22 cellular contexts compared by ENCODE assay signal in the genomic region with DNA sequence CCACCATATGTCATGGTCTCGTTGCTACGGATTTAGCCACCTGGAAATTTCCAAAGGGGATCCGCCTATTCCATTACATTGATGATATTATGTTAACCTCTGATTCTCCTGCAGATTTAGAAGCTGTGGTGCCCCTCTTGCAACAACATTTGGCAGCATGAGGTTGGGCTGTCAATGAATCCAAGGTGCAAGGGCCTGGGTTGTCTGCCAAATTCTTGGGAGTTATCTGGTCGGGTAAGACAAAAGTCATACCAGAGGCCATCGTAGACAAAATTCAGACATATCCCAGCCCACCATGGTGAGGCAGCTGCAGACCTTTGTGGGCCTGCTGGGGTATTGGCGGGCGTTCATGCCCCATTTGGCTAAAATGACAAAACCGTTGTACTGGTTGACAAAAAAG.
"Had no signal": no experiment of that assay in that cellular context is flagged by ENCODE, and none has a peak within 500 bp of the region (broad histone marks: within the 10 kb centered on the region; RNA-seq: fewer than 3 reads in every experiment).

No MANE protein-coding gene starts in this region.

- FAIRE-seq: keratinocyte had no signal

- H3K4me1 ChIP-seq: left ventricle myocardium inferior, parathyroid adenoma, right atrium auricular region, tibial nerve, vagina had no signal

- H3K27me3 ChIP-seq: right atrium auricular region, right lobe of liver, tibial nerve, vagina had no signal

- ATAC-seq: left colon; natural killer cell; stimulated activated memory B cell treated with anti-CD40 and anti-IgM and Interleukin-4, amounts not matched to agents 10 μg/mL and 1 μg/mL and 100 μg/mL, for 72 hours; stimulated activated naive CD8-positive, alpha-beta T cell treated with anti-CD3 and anti-CD28 coated beads, Interleukin-15, amount 100 ng/mL, for 72 hours had no signal

- H3K79me2 ChIP-seq: parathyroid adenoma had no signal

- H2AFZ ChIP-seq: parathyroid adenoma had no signal

- DNase-seq: hippocampal formation; left colon; left ventricle myocardium inferior; mesendoderm; naive B cell; natural killer cell; stimulated activated CD4-positive, alpha-beta T cell treated with anti-CD3 and anti-CD28 coated beads, Interleukin-1b, Interleukin-23, amount 100 ng/mL, for 48 hours; stimulated activated CD4-positive, alpha-beta T cell treated with anti-CD3 and anti-CD28 coated beads, Interleukin-2, amount 100 ng/mL, for 48 hours; stimulated activated CD4-positive, alpha-beta T cell treated with anti-CD3 and anti-CD28 coated beads, Interleukin-4, amount 100 ng/mL, for 4 hours; stimulated activated CD8-positive, alpha-beta memory T cell treated with anti-CD3 and anti-CD28 coated beads, Interleukin-4, amount 100 ng/mL, for 48 hours; stimulated activated naive CD4-positive, alpha-beta T cell treated with Interleukin-2 at 50 U/mL for 16 hours; stimulated activated naive CD8-positive, alpha-beta T cell treated with anti-CD3 and anti-CD28 coated beads, Interleukin-15, amount 100 ng/mL, for 72 hours; substantia nigra had no signal

- H3K4me3 ChIP-seq: left ventricle myocardium inferior, lung, right atrium auricular region, right lobe of liver, smooth muscle cell, tibial nerve, vagina had no signal

- H3K36me3 ChIP-seq: left ventricle myocardium inferior, right atrium auricular region, right lobe of liver, vagina had no signal

- H3K9ac ChIP-seq: parathyroid adenoma had no signal

- H3K27ac ChIP-seq: left ventricle myocardium inferior, parathyroid adenoma, right atrium auricular region, right lobe of liver, tibial nerve, vagina had no signal

- H3K9me3 ChIP-seq: left ventricle myocardium inferior, right atrium auricular region, right lobe of liver, tibial nerve, vagina had no signal

- H3K4me2 ChIP-seq: smooth muscle cell had no signal
